8 cellular contexts compared by ENCODE assay signal in genomic region chr5:143401253-143401845, GRCh38.
DNase-seq lines count a peak whose midpoint lies in the region; ATAC-seq and TF ChIP-seq lines count a peak whose summit lies in the region.

No MANE protein-coding gene starts in this region.

- no peak for TF ChIP-seq CTCF in DND-41 (IDR thresholded peaks at IDR 0.05; ENCODE audit: borderline replicate concordance, extremely low read depth, low read length, poor library complexity, severe bottlenecking)
- TF ChIP-seq CTCF in OCI-LY1 (IDR thresholded peaks at IDR 0.05; ENCODE audit: low read length): no peak
- TF ChIP-seq CTCF in epithelial cell of esophagus (IDR thresholded peaks at IDR 0.05; ENCODE audit: insufficient read depth, low read depth, low read length, missing control alignments): no peak

- peaks cover 88% of the 10 kb centered on the region for H3K79me2 ChIP-seq in DND-41 (ENCODE audit: insufficient read depth, low read length)
- peaks cover 68% of the 10 kb centered on the region for H3K79me2 ChIP-seq in OCI-LY1 (ENCODE audit: insufficient read depth, low read length)

- ATAC-seq in DND-41 (ENCODE audit: insufficient read depth, low read depth) (no peak), GM19351 (IDR thresholded peaks at IDR 0.05; ENCODE audit: unreplicated experiment) (no peak), GM21526 (IDR thresholded peaks at IDR 0.05; ENCODE audit: low FRiP score, unreplicated experiment) (no peak)

- H3K4me3 ChIP-seq in DND-41 (ENCODE audit: low read depth in 1 of 2, low read length in 2 of 2) (peak overlapping the region; percentile 76 to 93), OCI-LY1 (ENCODE audit: low read depth, low read length, poor library complexity, severe bottlenecking) (peak overlapping the region; percentile 83), epithelial cell of esophagus (ENCODE audit: low read length) (peak overlapping the region; percentile 72)

- peaks cover 70% of the 10 kb centered on the region for H3K4me1 ChIP-seq in DND-41 (ENCODE audit: insufficient read depth, low read length)
- peaks cover 47% of the 10 kb centered on the region for H3K4me1 ChIP-seq in OCI-LY1 (ENCODE audit: insufficient read depth, low read length, severe bottlenecking)

- H3K27me3 ChIP-seq in DND-41 (ENCODE audit: insufficient read depth, low read length, poor library complexity) (no peaks in the 10 kb centered on the region), OCI-LY1 (ENCODE audit: insufficient read depth, low read length) (no peaks in the 10 kb centered on the region)

- H3K27ac ChIP-seq in DND-41 (ENCODE audit: low read length) (peak overlapping the region; percentile 94), OCI-LY1 (ENCODE audit: low read depth, low read length, poor library complexity, severe bottlenecking) (peak overlapping the region; percentile 80)

- no peaks in the 10 kb centered on the region for H3F3A ChIP-seq in OCI-LY1 (ENCODE audit: insufficient read depth, low read length)

- H3K9me3 ChIP-seq in DND-41 (ENCODE audit: insufficient read depth, low read length, severe bottlenecking) (no peaks in the 10 kb centered on the region), OCI-LY1 (ENCODE audit: low read length) (no peaks in the 10 kb centered on the region)

- no peaks in the 10 kb centered on the region for H3K9me2 ChIP-seq in OCI-LY1 (ENCODE audit: low read depth, low read length)

- H4K20me1 ChIP-seq in DND-41 (ENCODE audit: insufficient read depth, low read length) (peaks cover 55% of the 10 kb centered on the region), OCI-LY1 (ENCODE audit: insufficient read depth, low read length) (no peaks in the 10 kb centered on the region)

- peak overlapping the region; percentile 86 for H3K4me2 ChIP-seq in DND-41 (ENCODE audit: insufficient read depth, low read length)
- peak overlapping the region; percentile 99 for H3K4me2 ChIP-seq in OCI-LY1 (ENCODE audit: low read length)

- peaks cover 47% of the 10 kb centered on the region for H3K36me3 ChIP-seq in DND-41 (ENCODE audit: insufficient read depth, low read length)
- H3K36me3 ChIP-seq in OCI-LY1 (ENCODE audit: insufficient read depth, low read length): peaks cover 43% of the 10 kb centered on the region

- DNase-seq in DND-41 (no peak), epithelial cell of esophagus (ENCODE audit: low read depth) (no peak), pons (ENCODE audit: low spot score) (peak; percentile 40), T1000 (lab: John Stamatoyannopoulos, UW) (no peak), amniotic stem cell (lab: John Stamatoyannopoulos, UW) (no peak)

- H2AFZ ChIP-seq in DND-41 (ENCODE audit: low read depth, low read length) (no peak overlapping the region), OCI-LY1 (ENCODE audit: low read length) (no peak overlapping the region)

- H3K9ac ChIP-seq in DND-41 (ENCODE audit: low read depth, low read length) (peak overlapping the region; percentile 97), OCI-LY1 (ENCODE audit: low read length) (peak overlapping the region; percentile 91)
